17 cellular contexts compared by ENCODE assay signal in the genomic region with DNA sequence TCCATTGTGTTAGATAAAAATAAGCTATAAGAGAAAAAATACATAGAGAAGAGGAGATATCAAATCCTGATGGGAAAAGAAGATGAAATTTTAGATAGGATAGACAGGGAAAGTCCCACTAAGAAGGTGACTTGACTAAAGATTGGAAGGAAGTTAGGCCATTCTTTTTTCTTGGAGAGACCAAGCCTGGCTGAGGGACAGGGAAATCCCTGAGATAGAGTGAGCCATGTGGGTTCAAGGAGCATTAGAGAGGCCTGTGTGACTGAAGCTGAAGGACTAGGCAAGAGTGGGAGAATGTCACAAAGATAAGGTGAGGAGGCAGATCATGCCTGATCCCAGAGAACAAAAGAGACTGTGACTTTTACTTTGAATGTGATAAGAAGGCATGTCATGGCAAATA. TPM values are rescaled to one million over a fixed set of nuclear protein-coding genes. Genes with fewer than 3 reads are reported as not detected.
"Had no signal": no experiment of that assay in that cellular context is flagged by ENCODE, and none has a peak within 500 bp of the region (broad histone marks: within the 10 kb centered on the region; RNA-seq: fewer than 3 reads in every experiment).

No MANE protein-coding gene starts in this region.

- H3K9me3 ChIP-seq: left ventricle myocardium inferior, thoracic aorta had no signal

- ATAC-seq: activated CD8-positive, alpha-beta T cell treated with anti-CD3 and anti-CD28 coated beads, Interleukin-2, amount 10 ng/mL, durations not matched to agents 7 days and 5 days; activated T-cell treated with anti-CD3 and anti-CD28 coated beads, Interleukin-2, amount 50 U/mL, for 72 hours; sciatic nerve had no signal

- DNase-seq: activated B cell treated with CpG ODN at 0.5 μM for 24 hours; activated CD4-positive, alpha-beta T cell treated with anti-CD3 and anti-CD28 coated beads for 48 hours; activated CD8-positive, alpha-beta memory T cell treated with anti-CD3 and anti-CD28 coated beads, Interleukin-2, amount 50 U/mL, for 48 hours; activated CD8-positive, alpha-beta T cell treated with anti-CD3 and anti-CD28 coated beads, Interleukin-2, amount 10 ng/mL, durations not matched to agents 7 days and 5 days; activated gamma-delta T cell treated with Interleukin-2 at 50 U/mL for 16 hours; activated T-cell treated with anti-CD3 and anti-CD28 coated beads, Interleukin-2, amount 50 U/mL, for 72 hours; anterior cingulate cortex; dermis blood vessel endothelial cell; islet precursor cell; left ventricle myocardium inferior; stimulated activated CD4-positive, alpha-beta T cell treated with anti-CD3 and anti-CD28 coated beads, Interleukin-12 subunit alpha, Interleukin-12 subunit beta, amount 100 ng/mL, for 4 hours; stimulated activated CD4-positive, alpha-beta T cell treated with anti-CD3 and anti-CD28 coated beads, Interleukin-2, amount 100 ng/mL, for 24 hours had no signal

- H3K27ac Mint-ChIP-seq: activated B cell treated with CpG ODN at 0.5 μM for 24 hours; activated CD8-positive, alpha-beta T cell treated with anti-CD3 and anti-CD28 coated beads, Interleukin-2, amount 10 ng/mL, durations not matched to agents 7 days and 5 days; activated naive CD8-positive, alpha-beta T cell; T-helper 2 cell treated with Interferon-gamma antibody and Interleukin-4, amounts not matched to agents 5 μg/mL and 100 μg/mL, for 36 hours had no signal

- H3K9me3 Mint-ChIP-seq: activated B cell treated with CpG ODN at 0.5 μM for 24 hours; activated T-cell treated with anti-CD3 and anti-CD28 coated beads, Interleukin-2, amount 50 U/mL, for 72 hours had no signal

- H3K4me3 Mint-ChIP-seq: activated B cell treated with CpG ODN at 0.5 μM for 24 hours; activated CD8-positive, alpha-beta T cell treated with anti-CD3 and anti-CD28 coated beads, Interleukin-2, amount 10 ng/mL, durations not matched to agents 7 days and 5 days; activated naive CD8-positive, alpha-beta T cell; activated T-cell treated with anti-CD3 and anti-CD28 coated beads, Interleukin-2, amount 50 U/mL, for 72 hours; T-helper 2 cell treated with Interferon-gamma antibody and Interleukin-4, amounts not matched to agents 5 μg/mL and 100 μg/mL, for 36 hours had no signal

- H3K27ac ChIP-seq: left ventricle myocardium inferior, thoracic aorta had no signal

- H3K36me3 ChIP-seq: left ventricle myocardium inferior, thoracic aorta had no signal

- H3K4me3 ChIP-seq: left ventricle myocardium inferior, thoracic aorta had no signal

RNA-seq across cellular contexts. Expression of gene DDX60L, which starts 5.2 kb away (rescaled TPM):
- polyA plus RNA-seq: neural cell had no signal
